Comparison of ENCODE assay signal across 8 cellular contexts in genomic region chrX:120603707-120604358, GRCh38. TPM values are rescaled to one million over a fixed set of nuclear protein-coding genes. Genes with fewer than 3 reads are reported as not detected.
DNase-seq lines count a peak whose midpoint lies in the region; ATAC-seq and TF ChIP-seq lines count a peak whose summit lies in the region.

TSS of gene MCTS1 (plus strand) at chrX:120604101. CDS start at chrX:120604237, 136 bp downstream.

- ATAC-seq in GM19351 (IDR thresholded peaks at IDR 0.05; ENCODE audit: unreplicated experiment) (peak; percentile 91), HG03521 (IDR thresholded peaks at IDR 0.05; ENCODE audit: unreplicated experiment) (peak; percentile 92), right lobe of liver (peak; percentile 91 to 97 (median 94))

- H3K27me3 ChIP-seq in duodenal mucosa (ENCODE audit: control insufficient read depth in 1 of 2, insufficient read depth in 2 of 2, low read length in 2 of 2), result no peaks in the 10 kb centered on the region
- H3K27me3 ChIP-seq in right lobe of liver, result no peaks in the 10 kb centered on the region

- intact Hi-C loops in right lobe of liver (cut with DNase I), result no loop called here

- TF ChIP-seq CTCF in C4-2B (conservative IDR thresholded peaks at IDR 0.05) (no peak), right lobe of liver (IDR thresholded peaks at IDR 0.05) (no peak)

- H3K27ac ChIP-seq in C4-2B, result peak within 1 kb of the TSS; percentile 87
- peak within 1 kb of the TSS; percentile 85 for H3K27ac ChIP-seq in duodenal mucosa (ENCODE audit: low read depth, low read length)
- peak within 1 kb of the TSS; percentile 68 to 83 (median 77) for H3K27ac ChIP-seq in right lobe of liver

- TF ChIP-seq POLR2A in right lobe of liver (IDR thresholded peaks at IDR 0.05), result peak; percentile 73

- H3K4me3 ChIP-seq in duodenal mucosa (ENCODE audit: low read depth in 1 of 2, low read length in 2 of 2) (peak within 1 kb of the TSS; percentile 79 to 86), right lobe of liver (peak within 1 kb of the TSS; percentile 40 to 68 (median 64))

- peak within 1 kb of the TSS; percentile 68 to 87 for H3K9ac ChIP-seq in duodenal mucosa (ENCODE audit: low read depth in 1 of 2, low read length in 2 of 2)

- peaks cover 6 to 8% of the 10 kb centered on the region in 2 donors for H3K4me1 ChIP-seq in duodenal mucosa (ENCODE audit: control insufficient read depth in 1 of 2, insufficient read depth in 2 of 2, low read length in 2 of 2)
- H3K4me1 ChIP-seq in right lobe of liver, result peaks cover 0 to 9% (median 0%) of the 10 kb centered on the region in 4 donors

- 39% methylated on average over 30 of the region's 31 CpGs for WGBS in right lobe of liver (ENCODE audit: insufficient coverage, low coverage, low lambda C conversion rate, missing lambda C conversion rate)

- DNase-seq in NCI-H748 treated with DMSO at 0.1 percent for 48 hours (lab: John Stamatoyannopoulos, UW), result peak; percentile 96
- peak; percentile 68 to 79 for DNase-seq in activated CD4-positive, alpha-beta T cell treated with anti-CD3 and anti-CD28 coated beads, Interleukin-2, amount 50 U/mL, for 48 hours
- DNase-seq in right lobe of liver, result peak; percentile 78 to 87 (median 84)
- peak; percentile 62 to 80 for DNase-seq in stimulated activated CD4-positive, alpha-beta T cell treated with anti-CD3 and anti-CD28 coated beads, Interleukin-4, amount 100 ng/mL, for 4 hours

- H3K9me3 ChIP-seq in duodenal mucosa (ENCODE audit: control insufficient read depth in 1 of 2, low read length in 2 of 2), result no peaks in the 10 kb centered on the region
- H3K9me3 ChIP-seq in right lobe of liver, result no peaks in the 10 kb centered on the region

- H3K36me3 ChIP-seq in duodenal mucosa (ENCODE audit: control insufficient read depth in 1 of 2, insufficient read depth in 2 of 2, low read length in 2 of 2) (peaks cover 5 to 6% of the 10 kb centered on the region in 2 donors), right lobe of liver (no peaks in the 10 kb centered on the region)

RNA-seq across cellular contexts. Expression of gene MCTS1, which starts in this region (rescaled TPM):
- total RNA-seq in right lobe of liver, result 10 to 100 TPM; 20.7 to 31.2 (median 25.5) TPM

Comparison
In these comparisons a context has a peak if more than half of its experiments do, and no peak if none do; other contexts are left out.
1. Peak in every context shown above with its lines: DNase-seq, ATAC-seq, H3K4me3 ChIP-seq and H3K27ac ChIP-seq.